ENCODE assay signal across 22 cellular contexts in genomic region chr10:36592964-36593363, GRCh38.
"Had no signal": no experiment of that assay in that cellular context is flagged by ENCODE, and none has a peak within 500 bp of the region (broad histone marks: within the 10 kb centered on the region; RNA-seq: fewer than 3 reads in every experiment).

No MANE protein-coding gene starts in this region.

- H3K79me2 ChIP-seq: hepatocyte had no signal

- H3K36me3 ChIP-seq: esophagus squamous epithelium, gastroesophageal sphincter, heart left ventricle, left lung, lower lobe of right lung had no signal

- H3K4me1 ChIP-seq: esophagus squamous epithelium, gastroesophageal sphincter, heart left ventricle, left lung, lower lobe of right lung had no signal

- DNase-seq: dermis blood vessel endothelial cell; dorsolateral prefrontal cortex; effector CD4-positive, alpha-beta T cell; effector memory CD4-positive, alpha-beta T cell; erythroblast; esophagus squamous epithelium; foreskin fibroblast; heart left ventricle; hypothalamus; immature natural killer cell; islet precursor cell; left cardiac atrium; left lung; left ventricle myocardium superior; lower lobe of right lung; mesenchymal stem cell; midbrain; naive thymus-derived CD4-positive, alpha-beta T cell had no signal

- ATAC-seq: esophagus mucosa; gastroesophageal sphincter; heart left ventricle; left cardiac atrium; left lung; left ventricle myocardium superior; lower lobe of right lung; naive thymus-derived CD4-positive, alpha-beta T cell had no signal

- H3K4me2 ChIP-seq: hepatocyte had no signal

- H3K27ac ChIP-seq: coronary artery, dorsolateral prefrontal cortex, esophagus squamous epithelium, gastroesophageal sphincter, heart left ventricle, hepatocyte, left lung, lower lobe of right lung had no signal

- H3K27me3 ChIP-seq: dorsolateral prefrontal cortex, esophagus squamous epithelium, gastroesophageal sphincter, heart left ventricle, hepatocyte, left lung had no signal

- H3K4me3 ChIP-seq: coronary artery, dorsolateral prefrontal cortex, esophagus squamous epithelium, gastroesophageal sphincter, heart left ventricle, hepatocyte, left lung, lower lobe of right lung had no signal
